13 cellular contexts compared by ENCODE assay signal in genomic region chr11:128512478-128513127, GRCh38.
DNase-seq lines count a peak whose midpoint lies in the region; ATAC-seq, FAIRE-seq and TF ChIP-seq lines count a peak whose summit lies in the region.
"Had no signal": no experiment of that assay in that cellular context is flagged by ENCODE, and none has a peak within 500 bp of the region (broad histone marks: within the 10 kb centered on the region; RNA-seq: fewer than 3 reads in every experiment).

No MANE protein-coding gene starts in this region.

- H3K27me3 Mint-ChIP-seq in activated naive CD8-positive, alpha-beta T cell treated with anti-CD3 and anti-CD28 coated beads for 36 hours, result no peaks in the 10 kb centered on the region

- no peaks in the 10 kb centered on the region for H3K9me3 Mint-ChIP-seq in activated naive CD8-positive, alpha-beta T cell treated with anti-CD3 and anti-CD28 coated beads for 36 hours

- H3K27me3 ChIP-seq in small intestine (ENCODE audit: control insufficient read depth in 2 of 2, insufficient read depth in 2 of 2, low read length in 2 of 2), result no peaks in the 10 kb centered on the region

- peak; percentile 33 for DNase-seq in T follicular helper cell (ENCODE audit: low read depth)
- peak; percentile 43 for DNase-seq in activated naive CD8-positive, alpha-beta T cell treated with anti-CD3 and anti-CD28 coated beads for 36 hours
- no peak for DNase-seq in small intestine
- DNase-seq in mucosa of gallbladder (ENCODE audit: low spot score), result no peak
- DNase-seq in DMS153 (lab: John Stamatoyannopoulos, UW), result no peak
- DNase-seq in middle frontal gyrus (ENCODE audit: extremely low spot score, low spot score), result no peak
- DNase-seq in posterior cingulate gyrus, result no peak
- DNase-seq: anterior cingulate cortex; NCI-H510A treated with DMSO at 0.1 percent for 48 hours; SHP77; stimulated activated CD4-positive, alpha-beta T cell treated with anti-CD3 and anti-CD28 coated beads, Interleukin-4, amount 100 ng/mL, for 1 hour had no signal

- H3K27ac ChIP-seq in small intestine (ENCODE audit: low read depth in 1 of 2, low read length in 1 of 2), result peak overlapping the region; percentile 8 to 15

- H3K4me1 Mint-ChIP-seq in activated naive CD8-positive, alpha-beta T cell treated with anti-CD3 and anti-CD28 coated beads for 36 hours, result peaks cover 94% of the 10 kb centered on the region

- 64 to 80% (median 76%) methylated on average over 14 of the region's 14 CpGs for WGBS in small intestine, 3 donors

- H3K4me3 Mint-ChIP-seq in activated naive CD8-positive, alpha-beta T cell treated with anti-CD3 and anti-CD28 coated beads for 36 hours, result peak overlapping the region; percentile 97

- peak overlapping the region in 1 of 2 donors; percentile 13 for H3K4me3 ChIP-seq in small intestine (ENCODE audit: low read depth in 1 of 2, low read length in 2 of 2)

- FAIRE-seq in small intestine (lab: Jason Lieb, UNC), result no peak

- peaks cover 92% of the 10 kb centered on the region for H3K36me3 Mint-ChIP-seq in activated naive CD8-positive, alpha-beta T cell treated with anti-CD3 and anti-CD28 coated beads for 36 hours

- intact Hi-C loops in posterior cingulate gyrus (cut with DNase I), result no loop called here

- peak overlapping the region; percentile 99 for H3K27ac Mint-ChIP-seq in activated naive CD8-positive, alpha-beta T cell treated with anti-CD3 and anti-CD28 coated beads for 36 hours

- H3K9me3 ChIP-seq in small intestine (ENCODE audit: control insufficient read depth, low read depth), result no peaks in the 10 kb centered on the region

- TF ChIP-seq POLR2A in GM18505 (IDR thresholded peaks at IDR 0.05; ENCODE audit: borderline replicate concordance, extremely low read depth, insufficient read depth, insufficient read length), result peak; percentile 20

- peaks cover 0 to 28% of the 10 kb centered on the region in 2 donors for H3K4me1 ChIP-seq in small intestine (ENCODE audit: control insufficient read depth in 2 of 2, insufficient read depth in 1 of 2, low read depth in 1 of 2, low read length in 1 of 2)

- no peak for ATAC-seq in GM18505 (IDR thresholded peaks at IDR 0.05; ENCODE audit: unreplicated experiment)
- ATAC-seq: left lobe of liver had no signal

- peaks cover 0 to 6% of the 10 kb centered on the region in 2 donors for H3K36me3 ChIP-seq in small intestine (ENCODE audit: control insufficient read depth in 2 of 2, insufficient read depth in 2 of 2, low read length in 2 of 2)

Comparison
In these comparisons a context has a peak if more than half of its experiments do, and no peak if none do; other contexts are left out.
1. DNase-seq: peak in T follicular helper cell (single experiment) and activated naive CD8-positive, alpha-beta T cell treated with anti-CD3 and anti-CD28 coated beads for 36 hours (single experiment); none in small intestine (single experiment), mucosa of gallbladder (single experiment), DMS153 (single experiment), middle frontal gyrus (single experiment) and posterior cingulate gyrus (0 of 10).